In the genomic region with DNA sequence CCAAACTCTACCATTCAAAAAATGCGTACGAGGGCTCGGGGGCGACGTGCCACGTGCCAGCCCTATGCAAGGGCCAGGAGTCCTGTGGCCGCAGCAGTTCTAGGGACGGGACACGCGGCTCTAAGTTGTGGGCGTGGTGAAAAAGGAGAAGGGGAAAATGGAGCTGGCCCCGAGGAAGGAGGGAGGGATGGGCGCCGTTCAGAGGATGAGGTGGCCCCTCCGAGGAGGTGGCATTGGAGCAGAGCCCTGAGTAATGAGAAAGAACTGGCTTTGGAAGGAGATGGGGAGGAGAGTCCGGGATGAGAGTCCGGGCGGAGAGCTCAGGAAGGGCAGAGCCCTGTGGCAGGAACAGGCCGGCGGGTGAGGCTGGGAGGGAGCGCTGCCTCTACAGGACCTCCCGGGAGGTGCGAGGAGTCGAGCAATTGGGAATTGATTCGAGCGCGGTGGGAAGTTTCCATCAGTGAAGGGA, we compare ENCODE assay signal across 8 cellular contexts. TPM values are rescaled to one million over a fixed set of nuclear protein-coding genes. Genes with fewer than 3 reads are reported as not detected.
DNase-seq lines count a peak whose midpoint lies in the region; ATAC-seq, FAIRE-seq and TF ChIP-seq lines count a peak whose summit lies in the region.

No MANE protein-coding gene starts in this region.

- H3K9ac ChIP-seq in HepG2 (ENCODE audit: insufficient read depth, low read depth, low read length), result no peak overlapping the region; the same call in 1 of the 2 replicates

- BruUV-seq in HepG2 (replicated peaks; lab: Mats Ljungman, UMichigan), result TSS peak; percentile 61

- no peaks in the 10 kb centered on the region for H3K79me2 ChIP-seq in HepG2 (ENCODE audit: insufficient read depth, low read length)

- in situ Hi-C loops in HepG2 (cut with HindIII; ENCODE audit: extremely low pct_ligation_motif_present, low pct_unique_long_range_greater_than_20kb), result no loop called here

- peaks cover 21% of the 10 kb centered on the region for H3K4me1 ChIP-seq in HepG2 (ENCODE audit: insufficient read depth, low read length)

- no peaks in the 10 kb centered on the region for H3K36me3 ChIP-seq in HepG2 (replicated peaks in 1 of 2; ENCODE audit: control insufficient read depth in 1 of 2, insufficient read depth in 2 of 2, low read length in 2 of 2)

- peak overlapping the region; percentile 9 to 70 (median 60); a peak in 5 of 6 replicates for H3K4me3 ChIP-seq in HepG2 (replicated peaks in 1 of 3; ENCODE audit: insufficient read depth in 1 of 3, low read depth in 2 of 3, low read length in 3 of 3)

- no peaks in the 10 kb centered on the region for H3K9me3 Mint-ChIP-seq in type B pancreatic cell

- peaks cover 4% of the 10 kb centered on the region; the same call in 1 of the 2 replicates for H4K20me1 ChIP-seq in HepG2 (ENCODE audit: insufficient read depth, low read length)

- no peaks in the 10 kb centered on the region for H3K36me3 Mint-ChIP-seq in type B pancreatic cell

- POLR2A ChIA-PET in HepG2 (lab: Yijun Ruan, JAX), result interaction anchor here (0.7 to 1.6 kb wide), 14 partner anchors 8 to 326 kb away, joined by 3 to 5 read pairs (median 3); partner anchors contain the start of genes COX8A, NUDT22, RTN3 and TRPT1

- no peak for TF ChIP-seq POLR2A in HepG2 (IDR thresholded peaks at IDR 0.05; ENCODE audit: insufficient read depth in 1 of 2, low read depth in 2 of 2, low read length in 2 of 2)

- CTCF ChIA-PET in HepG2 (lab: Yijun Ruan, JAX; ENCODE audit: low intra/inter-chr PET ratio, low total read pairs), result no interaction called here

- intact Hi-C loops in Right ventricle myocardium inferior (cut with DNase I), result no loop called here
- intact Hi-C loops in cardiac septum (cut with DNase I), result no loop called here
- intact Hi-C loops in HepG2 (cut with micrococcal nuclease; ENCODE audit: unreplicated experiment), result loop anchor here (1.0 kb wide), 1 partner anchor 33 kb away; the partner anchor contains the start of gene COX8A

- TF ChIP-seq RAD21 in HepG2 (CRISPR knock-in tag; IDR thresholded peaks at IDR 0.05), result no peak

- ATAC-seq in Right ventricle myocardium inferior (peak; percentile 39), HepG2 (peak; percentile 49), HG03025 (IDR thresholded peaks at IDR 0.05; ENCODE audit: low FRiP score, unreplicated experiment) (no peak), HG03196 (IDR thresholded peaks at IDR 0.05; ENCODE audit: unreplicated experiment) (no peak), HG03135 (IDR thresholded peaks at IDR 0.05; ENCODE audit: unreplicated experiment) (no peak)

- WGBS in HepG2 (ENCODE audit: low lambda C conversion rate), result 12% methylated on average over 21 of the region's 27 CpGs

- no peak overlapping the region for H2AFZ ChIP-seq in HepG2 (ENCODE audit: low read length)

- DNase-seq in Right ventricle myocardium inferior (ENCODE audit: missing footprints) (no peak), cardiac septum (ENCODE audit: low spot score) (no peak), astrocyte of the hippocampus (ENCODE audit: low read depth, low spot score) (peak; percentile 64), HepG2 (ENCODE audit: low spot score) (no peak), type B pancreatic cell (ENCODE audit: extremely low spot score, unreplicated experiment) (no peak)

- peak overlapping the region; percentile 82 for H3K4me3 Mint-ChIP-seq in type B pancreatic cell

- peaks cover 22% of the 10 kb centered on the region for H3K27me3 Mint-ChIP-seq in type B pancreatic cell

- peak overlapping the region; percentile 22 for H3K27ac Mint-ChIP-seq in type B pancreatic cell

- H3K9me3 ChIP-seq in HepG2 (ENCODE audit: low read length), result peaks cover 10% of the 10 kb centered on the region; the same call in 1 of the 2 replicates

- TF ChIP-seq CTCF in HepG2 (CRISPR knock-in tag; IDR thresholded peaks at IDR 0.05) (no peak), type B pancreatic cell (conservative IDR thresholded peaks at IDR 0.05) (no peak)

- no peaks in the 10 kb centered on the region for H3K27me3 ChIP-seq in HepG2 (ENCODE audit: control insufficient read depth in 1 of 2, insufficient read depth in 2 of 2, low read length in 2 of 2)

- peaks cover 28% of the 10 kb centered on the region for H3K4me1 Mint-ChIP-seq in type B pancreatic cell (ENCODE audit: unreplicated experiment)

- peak overlapping the region; percentile 85 for H3K4me2 ChIP-seq in HepG2 (ENCODE audit: low read depth, low read length)

- no peak overlapping the region for H3K27ac ChIP-seq in HepG2 (ENCODE audit: extremely low read length, insufficient read depth, low read length)

- FAIRE-seq in HepG2 (lab: Jason Lieb, UNC), result no peak

- no peak for TF ChIP-seq EP300 in HepG2 (IDR thresholded peaks at IDR 0.05; ENCODE audit: low read depth in 2 of 2, low read length in 2 of 2)
- TF ChIP-seq EP300 in HepG2 (CRISPR knock-in tag; IDR thresholded peaks at IDR 0.05; ENCODE audit: borderline replicate concordance), result no peak

RNA-seq across cellular contexts. Expression of gene OTUB1, which starts 21.0 kb away (rescaled TPM):
- total RNA-seq in Right ventricle myocardium inferior, result 55.6 TPM
- 48.1 TPM for total RNA-seq in cardiac septum
- total RNA-seq in HepG2 (2016; rRNA removed; fragmentation: Illumina TruSeq; extraction: Trizol), result 58.8 and 78.7 TPM in 2 replicates
- total RNA-seq in HepG2 (2016; cell fraction: cytosol; rRNA removed; fragmentation: Illumina TruSeq; extraction: Trizol; ENCODE audit: low read depth), result 20.2 and 22.1 TPM in 2 replicates
- total RNA-seq in HepG2 (2016; cell fraction: insoluble cytoplasmic fraction; rRNA removed; fragmentation: Illumina TruSeq; extraction: Trizol), result 63.7 and 75.6 TPM in 2 replicates
- 29.1 and 30.2 TPM in 2 replicates for total RNA-seq in HepG2 (2016; cell fraction: membrane; rRNA removed; fragmentation: Illumina TruSeq; extraction: Trizol)
- 37.3 and 37.7 TPM in 2 replicates for total RNA-seq in HepG2 (2016; cell fraction: nucleus; rRNA removed; fragmentation: Illumina TruSeq; extraction: Trizol)
- polyA plus RNA-seq in HepG2 (2011; rRNA removed), result 130 TPM in 2 replicates
- polyA plus RNA-seq in HepG2 (2011; cell fraction: cytosol; rRNA removed), result 108 and 143 TPM in 2 replicates
- polyA plus RNA-seq in HepG2 (2011; cell fraction: nucleus; rRNA removed), result 193 and 235 TPM in 2 replicates
- 62.7 and 68.2 TPM in 2 replicates for polyA plus RNA-seq in HepG2 (2012)
- polyA plus RNA-seq in HepG2 (2016; cell fraction: cytosol; fragmentation: Illumina TruSeq; extraction: Trizol; ENCODE audit: low read depth), result 38.9 TPM in 2 replicates
- 103 and 127 TPM in 2 replicates for polyA plus RNA-seq in HepG2 (2016; cell fraction: insoluble cytoplasmic fraction; fragmentation: Illumina TruSeq; extraction: Trizol; ENCODE audit: low read depth)
- 42.5 and 43.1 TPM in 2 replicates for polyA plus RNA-seq in HepG2 (2016; cell fraction: membrane; fragmentation: Illumina TruSeq; extraction: Trizol; ENCODE audit: low read depth)
- 108 and 115 TPM in 2 replicates for polyA plus RNA-seq in HepG2 (2016; cell fraction: nucleus; fragmentation: Illumina TruSeq; extraction: Trizol; ENCODE audit: insufficient read depth, low read depth)
- polyA minus RNA-seq in HepG2 (2011; rRNA and poly(A)+ RNA removed; ENCODE audit: low replicate concordance), result 120 and 135 TPM in 2 replicates
- polyA minus RNA-seq in HepG2 (2011; cell fraction: cytosol; rRNA and poly(A)+ RNA removed), result 51.3 and 59.5 TPM in 2 replicates
- polyA minus RNA-seq in HepG2 (2011; cell fraction: nucleus; rRNA and poly(A)+ RNA removed), result 31.7 and 32.2 TPM in 2 replicates
- 101 and 105 TPM in 2 replicates for total RNA-seq in type B pancreatic cell (ENCODE audit: low replicate concordance)

RNA-seq across cellular contexts. Expression of gene FLRT1, which starts 28.5 kb away (rescaled TPM):
- total RNA-seq in Right ventricle myocardium inferior (0.57 TPM), cardiac septum (1.2 TPM), HepG2 (2016; rRNA removed; fragmentation: Illumina TruSeq; extraction: Trizol) (0.02 TPM in 1 of 2 replicates, not detected in the other), type B pancreatic cell (ENCODE audit: low replicate concordance) (0.26 and 3.0 TPM in 2 replicates)
- total RNA-seq in HepG2 (2016; cell fraction: cytosol; rRNA removed; fragmentation: Illumina TruSeq; extraction: Trizol; ENCODE audit: low read depth), result not detected in 2 replicates
- not detected in 2 replicates for total RNA-seq in HepG2 (2016; cell fraction: insoluble cytoplasmic fraction; rRNA removed; fragmentation: Illumina TruSeq; extraction: Trizol)
- total RNA-seq in HepG2 (2016; cell fraction: membrane; rRNA removed; fragmentation: Illumina TruSeq; extraction: Trizol), result not detected in 2 replicates
- 0.09 TPM in 1 of 2 replicates, not detected in the other for total RNA-seq in HepG2 (2016; cell fraction: nucleus; rRNA removed; fragmentation: Illumina TruSeq; extraction: Trizol)
- polyA plus RNA-seq in HepG2 (2011; rRNA removed), result 0.08 TPM in 2 replicates
- 0.03 TPM in 2 replicates for polyA plus RNA-seq in HepG2 (2011; cell fraction: cytosol; rRNA removed)
- 0.06 and 0.10 TPM in 2 replicates for polyA plus RNA-seq in HepG2 (2011; cell fraction: nucleus; rRNA removed)
- polyA plus RNA-seq in HepG2 (2012), result 0.28 and 0.32 TPM in 2 replicates
- not detected in 2 replicates for polyA plus RNA-seq in HepG2 (2016; cell fraction: cytosol; fragmentation: Illumina TruSeq; extraction: Trizol; ENCODE audit: low read depth)
- 0.10 TPM in 1 of 2 replicates, not detected in the other for polyA plus RNA-seq in HepG2 (2016; cell fraction: insoluble cytoplasmic fraction; fragmentation: Illumina TruSeq; extraction: Trizol; ENCODE audit: low read depth)
- not detected in 2 replicates for polyA plus RNA-seq in HepG2 (2016; cell fraction: membrane; fragmentation: Illumina TruSeq; extraction: Trizol; ENCODE audit: low read depth)
- not detected in 2 replicates for polyA plus RNA-seq in HepG2 (2016; cell fraction: nucleus; fragmentation: Illumina TruSeq; extraction: Trizol; ENCODE audit: insufficient read depth, low read depth)
- polyA minus RNA-seq in HepG2 (2011; rRNA and poly(A)+ RNA removed; ENCODE audit: low replicate concordance), result 0.07 and 0.22 TPM in 2 replicates
- 0.18 and 0.20 TPM in 2 replicates for polyA minus RNA-seq in HepG2 (2011; cell fraction: cytosol; rRNA and poly(A)+ RNA removed)
- 0.39 TPM in 1 of 2 replicates, not detected in the other for polyA minus RNA-seq in HepG2 (2011; cell fraction: nucleus; rRNA and poly(A)+ RNA removed)

RNA-seq across cellular contexts. Expression of gene COX8A, which starts 32.8 kb away (rescaled TPM):
- total RNA-seq in Right ventricle myocardium inferior (1,159 TPM), cardiac septum (877 TPM), HepG2 (2016; rRNA removed; fragmentation: Illumina TruSeq; extraction: Trizol) (393 and 406 TPM in 2 replicates), type B pancreatic cell (ENCODE audit: low replicate concordance) (307 and 324 TPM in 2 replicates)
- 208 and 256 TPM in 2 replicates for total RNA-seq in HepG2 (2016; cell fraction: cytosol; rRNA removed; fragmentation: Illumina TruSeq; extraction: Trizol; ENCODE audit: low read depth)
- total RNA-seq in HepG2 (2016; cell fraction: insoluble cytoplasmic fraction; rRNA removed; fragmentation: Illumina TruSeq; extraction: Trizol), result 417 and 435 TPM in 2 replicates
- 247 and 301 TPM in 2 replicates for total RNA-seq in HepG2 (2016; cell fraction: membrane; rRNA removed; fragmentation: Illumina TruSeq; extraction: Trizol)
- total RNA-seq in HepG2 (2016; cell fraction: nucleus; rRNA removed; fragmentation: Illumina TruSeq; extraction: Trizol), result 164 and 188 TPM in 2 replicates
- polyA plus RNA-seq in HepG2 (2011; rRNA removed), result 202 and 217 TPM in 2 replicates
- 241 and 483 TPM in 2 replicates for polyA plus RNA-seq in HepG2 (2011; cell fraction: cytosol; rRNA removed)
- 200 and 266 TPM in 2 replicates for polyA plus RNA-seq in HepG2 (2011; cell fraction: nucleus; rRNA removed)
- 160 and 192 TPM in 2 replicates for polyA plus RNA-seq in HepG2 (2012)
- polyA plus RNA-seq in HepG2 (2016; cell fraction: cytosol; fragmentation: Illumina TruSeq; extraction: Trizol; ENCODE audit: low read depth), result 231 and 257 TPM in 2 replicates
- 441 and 468 TPM in 2 replicates for polyA plus RNA-seq in HepG2 (2016; cell fraction: insoluble cytoplasmic fraction; fragmentation: Illumina TruSeq; extraction: Trizol; ENCODE audit: low read depth)
- 285 and 298 TPM in 2 replicates for polyA plus RNA-seq in HepG2 (2016; cell fraction: membrane; fragmentation: Illumina TruSeq; extraction: Trizol; ENCODE audit: low read depth)
- 310 TPM in 2 replicates for polyA plus RNA-seq in HepG2 (2016; cell fraction: nucleus; fragmentation: Illumina TruSeq; extraction: Trizol; ENCODE audit: insufficient read depth, low read depth)
- polyA minus RNA-seq in HepG2 (2011; rRNA and poly(A)+ RNA removed; ENCODE audit: low replicate concordance), result 341 and 520 TPM in 2 replicates
- 121 and 141 TPM in 2 replicates for polyA minus RNA-seq in HepG2 (2011; cell fraction: cytosol; rRNA and poly(A)+ RNA removed)
- polyA minus RNA-seq in HepG2 (2011; cell fraction: nucleus; rRNA and poly(A)+ RNA removed), result 24.2 and 29.4 TPM in 2 replicates

Comparison
In these comparisons a context has a peak if more than half of its experiments do, and no peak if none do; other contexts are left out.
1. ATAC-seq: peak in Right ventricle myocardium inferior (single experiment) and HepG2 (single experiment); none in HG03025 (single experiment), HG03196 (single experiment) and HG03135 (single experiment).